ENCODE assay signal across 1 cellular context in genomic region chr7:2757361-2757903, GRCh38.
TF ChIP-seq lines count a peak whose summit lies in the region.

No MANE protein-coding gene starts in this region.

TF ChIP-seq in HEK293, 187 proteins besides CTCF, POLR2A, EP300 and RAD21 (continued from another document):
- TF ChIP-seq PRDM10 (tag by site-specific recombination; IDR thresholded peaks at IDR 0.05): peak; percentile 86
